ENCODE assay signal across 1 cellular context in the genomic region with DNA sequence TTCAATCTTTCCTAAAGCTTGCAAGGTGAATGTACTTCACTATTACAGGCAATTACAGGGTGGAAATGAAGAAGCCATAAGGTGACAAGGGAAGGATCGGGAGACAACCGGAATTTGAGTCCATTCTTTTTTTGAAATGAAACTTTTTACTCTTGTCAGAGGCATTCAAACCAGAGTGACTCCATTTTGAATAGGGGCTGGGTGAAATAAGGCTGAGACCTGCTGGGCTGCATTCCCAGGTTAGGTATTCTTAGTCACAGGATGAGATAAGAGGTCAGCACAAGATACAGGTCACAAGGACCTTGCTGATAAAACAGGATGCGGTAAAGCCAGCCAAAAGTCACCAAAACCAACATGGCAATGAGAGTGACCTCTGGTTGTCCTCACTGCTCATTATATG.
TF ChIP-seq lines count a peak whose summit lies in the region.

No MANE protein-coding gene starts in this region.

TF ChIP-seq in K562, 482 proteins besides CTCF, POLR2A, EP300 and RAD21 (continued from another document and continues in another):
- no peak for TF ChIP-seq ZNF217 (CRISPR knock-in tag; IDR thresholded peaks at IDR 0.05)
- TF ChIP-seq PTRF (tag; IDR thresholded peaks at IDR 0.05), result peak; percentile 93
- no peak for TF ChIP-seq MYBL2 (IDR thresholded peaks at IDR 0.05; ENCODE audit: low read depth)
- TF ChIP-seq MYBL2 (CRISPR knock-in tag; IDR thresholded peaks at IDR 0.05; ENCODE audit: borderline replicate concordance), result no peak
- TF ChIP-seq, protein P1, sequence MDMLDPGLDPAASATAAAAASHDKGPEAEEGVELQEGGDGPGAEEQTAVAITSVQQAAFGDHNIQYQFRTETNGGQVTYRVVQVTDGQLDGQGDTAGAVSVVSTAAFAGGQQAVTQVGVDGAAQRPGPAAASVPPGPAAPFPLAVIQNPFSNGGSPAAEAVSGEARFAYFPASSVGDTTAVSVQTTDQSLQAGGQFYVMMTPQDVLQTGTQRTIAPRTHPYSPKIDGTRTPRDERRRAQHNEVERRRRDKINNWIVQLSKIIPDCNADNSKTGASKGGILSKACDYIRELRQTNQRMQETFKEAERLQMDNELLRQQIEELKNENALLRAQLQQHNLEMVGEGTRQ (CRISPR knock-in tag; IDR thresholded peaks at IDR 0.05), result no peak
- TF ChIP-seq GATAD2B (IDR thresholded peaks at IDR 0.05; ENCODE audit: borderline replicate concordance), result no peak
- TF ChIP-seq, protein P2, sequence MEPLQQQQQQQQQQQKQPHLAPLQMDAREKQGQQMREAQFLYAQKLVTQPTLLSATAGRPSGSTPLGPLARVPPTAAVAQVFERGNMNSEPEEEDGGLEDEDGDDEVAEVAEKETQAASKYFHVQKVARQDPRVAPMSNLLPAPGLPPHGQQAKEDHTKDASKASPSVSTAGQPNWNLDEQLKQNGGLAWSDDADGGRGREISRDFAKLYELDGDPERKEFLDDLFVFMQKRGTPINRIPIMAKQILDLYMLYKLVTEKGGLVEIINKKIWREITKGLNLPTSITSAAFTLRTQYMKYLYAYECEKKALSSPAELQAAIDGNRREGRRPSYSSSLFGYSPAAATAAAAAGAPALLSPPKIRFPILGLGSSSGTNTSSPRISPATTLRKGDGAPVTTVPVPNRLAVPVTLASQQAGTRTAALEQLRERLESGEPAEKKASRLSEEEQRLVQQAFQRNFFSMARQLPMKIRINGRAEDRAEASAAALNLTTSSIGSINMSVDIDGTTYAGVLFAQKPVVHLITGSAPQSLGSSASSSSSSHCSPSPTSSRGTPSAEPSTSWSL (CRISPR knock-in tag; IDR thresholded peaks at IDR 0.05; ENCODE audit: borderline replicate concordance), result 0 out of 2 replicates have a peak, but pooled peaks have one; percentile 35
- TF ChIP-seq KDM4B (IDR thresholded peaks at IDR 0.05; ENCODE audit: borderline replicate concordance in 2 of 2, low read depth in 1 of 2), result no peak
- TF ChIP-seq, protein P3, sequence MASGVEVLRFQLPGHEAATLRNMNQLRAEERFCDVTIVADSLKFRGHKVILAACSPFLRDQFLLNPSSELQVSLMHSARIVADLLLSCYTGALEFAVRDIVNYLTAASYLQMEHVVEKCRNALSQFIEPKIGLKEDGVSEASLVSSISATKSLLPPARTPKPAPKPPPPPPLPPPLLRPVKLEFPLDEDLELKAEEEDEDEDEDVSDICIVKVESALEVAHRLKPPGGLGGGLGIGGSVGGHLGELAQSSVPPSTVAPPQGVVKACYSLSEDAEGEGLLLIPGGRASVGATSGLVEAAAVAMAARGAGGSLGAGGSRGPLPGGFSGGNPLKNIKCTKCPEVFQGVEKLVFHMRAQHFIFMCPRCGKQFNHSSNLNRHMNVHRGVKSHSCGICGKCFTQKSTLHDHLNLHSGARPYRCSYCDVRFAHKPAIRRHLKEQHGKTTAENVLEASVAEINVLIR (CRISPR knock-in tag; IDR thresholded peaks at IDR 0.05), result peak; percentile 55
- TF ChIP-seq, protein P4, sequence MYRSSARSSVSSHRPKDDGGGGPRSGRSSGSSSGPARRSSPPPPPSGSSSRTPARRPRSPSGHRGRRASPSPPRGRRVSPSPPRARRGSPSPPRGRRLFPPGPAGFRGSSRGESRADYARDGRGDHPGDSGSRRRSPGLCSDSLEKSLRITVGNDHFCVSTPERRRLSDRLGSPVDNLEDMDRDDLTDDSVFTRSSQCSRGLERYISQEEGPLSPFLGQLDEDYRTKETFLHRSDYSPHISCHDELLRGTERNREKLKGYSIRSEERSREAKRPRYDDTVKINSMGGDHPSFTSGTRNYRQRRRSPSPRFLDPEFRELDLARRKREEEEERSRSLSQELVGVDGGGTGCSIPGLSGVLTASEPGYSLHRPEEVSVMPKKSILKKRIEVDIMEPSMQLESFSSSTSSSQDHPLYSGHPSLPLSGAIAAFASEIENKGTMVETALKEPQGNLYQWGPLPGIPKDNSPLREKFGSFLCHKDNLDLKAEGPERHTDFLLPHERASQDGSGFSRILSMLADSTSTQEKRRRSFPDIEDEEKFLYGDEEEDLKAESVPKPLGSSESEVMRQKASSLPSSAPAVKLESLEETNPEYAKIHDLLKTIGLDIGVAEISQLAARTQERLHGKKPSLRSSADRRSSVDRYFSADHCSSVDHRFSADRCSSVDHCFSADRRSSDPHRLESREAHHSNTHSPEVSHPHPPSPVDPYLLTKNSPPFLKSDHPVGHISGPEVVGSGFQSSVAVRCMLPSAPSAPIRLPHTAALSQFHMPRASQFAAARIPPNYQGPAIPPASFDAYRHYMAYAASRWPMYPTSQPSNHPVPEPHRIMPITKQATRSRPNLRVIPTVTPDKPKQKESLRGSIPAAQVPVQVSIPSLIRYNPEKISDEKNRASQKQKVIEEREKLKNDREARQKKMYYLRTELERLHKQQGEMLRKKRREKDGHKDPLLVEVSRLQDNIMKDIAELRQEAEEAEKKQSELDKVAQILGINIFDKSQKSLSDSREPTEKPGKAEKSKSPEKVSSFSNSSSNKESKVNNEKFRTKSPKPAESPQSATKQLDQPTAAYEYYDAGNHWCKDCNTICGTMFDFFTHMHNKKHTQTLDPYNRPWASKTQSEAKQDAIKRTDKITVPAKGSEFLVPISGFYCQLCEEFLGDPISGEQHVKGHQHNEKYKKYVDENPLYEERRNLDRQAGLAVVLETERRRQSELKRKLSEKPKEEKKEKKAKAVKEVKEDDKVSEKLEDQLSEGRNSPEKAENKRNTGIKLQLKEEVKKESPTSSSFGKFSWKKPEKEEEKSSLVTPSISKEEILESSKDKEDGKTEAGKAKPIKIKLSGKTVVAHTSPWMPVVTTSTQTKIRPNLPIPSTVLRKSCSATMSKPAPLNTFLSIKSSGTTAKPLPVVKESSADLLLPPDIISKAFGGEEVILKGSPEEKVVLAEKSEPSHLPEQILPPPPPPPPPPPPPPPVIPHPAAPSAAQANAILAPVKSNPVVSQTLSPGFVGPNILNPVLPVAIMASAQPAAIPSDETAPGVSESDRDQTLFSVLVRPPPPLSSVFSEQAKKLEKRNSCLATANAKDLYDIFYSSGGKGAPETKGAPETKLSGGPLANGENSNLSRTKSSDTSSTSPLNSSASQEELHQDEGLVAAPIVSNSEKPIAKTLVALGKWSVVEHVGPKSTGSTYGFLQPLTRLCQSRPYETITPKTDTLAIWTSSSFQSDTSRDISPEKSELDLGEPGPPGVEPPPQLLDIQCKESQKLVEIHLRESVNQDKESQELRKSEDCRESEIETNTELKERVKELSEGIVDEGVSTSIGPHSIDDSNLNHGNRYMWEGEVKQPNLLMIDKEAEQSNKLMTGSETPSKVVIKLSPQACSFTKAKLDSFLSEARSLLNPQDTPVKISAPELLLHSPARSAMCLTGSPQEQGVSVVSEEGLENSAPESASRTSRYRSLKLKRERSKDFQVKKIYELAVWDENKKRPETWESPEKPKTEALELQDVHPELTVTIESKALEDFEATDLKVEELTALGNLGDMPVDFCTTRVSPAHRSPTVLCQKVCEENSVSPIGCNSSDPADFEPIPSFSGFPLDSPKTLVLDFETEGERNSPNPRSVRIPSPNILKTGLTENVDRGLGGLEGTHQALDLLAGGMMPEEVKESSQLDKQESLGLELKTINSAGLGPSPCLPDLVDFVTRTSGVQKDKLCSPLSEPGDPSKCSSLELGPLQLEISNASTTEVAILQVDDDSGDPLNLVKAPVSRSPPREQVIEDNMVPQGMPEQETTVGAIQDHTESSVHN (IDR thresholded peaks at IDR 0.05; ENCODE audit: borderline replicate concordance in 1 of 2, low read depth in 1 of 2), result no peak
- TF ChIP-seq SMAD4 (CRISPR knock-in tag; conservative IDR thresholded peaks at IDR 0.05), result peak; percentile 93
- TF ChIP-seq ZNF507 (tag; conservative IDR thresholded peaks at IDR 0.05), result no peak; the same call in 1 of the 2 replicates
- no peak for TF ChIP-seq SRSF7 (optimal IDR thresholded peaks at IDR 0.05; ENCODE audit: low read depth, low read length)
- TF ChIP-seq SMAD1 (IDR thresholded peaks at IDR 0.05; ENCODE audit: low read depth, low read length, partially characterized antibody), result no peak
- no peak for TF ChIP-seq RFX5 (IDR thresholded peaks at IDR 0.05; ENCODE audit: low read depth, low read length)
- peak; percentile 29; the same call in 1 of the 2 replicates for TF ChIP-seq NFIX (CRISPR knock-in tag; IDR thresholded peaks at IDR 0.05; ENCODE audit: low read depth)
- TF ChIP-seq JUN (IDR thresholded peaks at IDR 0.05; ENCODE audit: borderline replicate concordance, low read depth, low read length), result no peak
- TF ChIP-seq JUN (CRISPR knock-in tag; IDR thresholded peaks at IDR 0.05; ENCODE audit: borderline replicate concordance), result no peak
- TF ChIP-seq ZNF134 (CRISPR knock-in tag; conservative IDR thresholded peaks at IDR 0.05), result peak; percentile 52; the same call in 1 of the 2 replicates
- TF ChIP-seq ZNF76 (CRISPR knock-in tag; IDR thresholded peaks at IDR 0.05; ENCODE audit: borderline replicate concordance), result peak; percentile 95
- no peak for TF ChIP-seq TCF7L2 (IDR thresholded peaks at IDR 0.05; ENCODE audit: low read depth, low read length)
- TF ChIP-seq ZNF780A (CRISPR knock-in tag; IDR thresholded peaks at IDR 0.05), result 0 out of 2 replicates have a peak, but pooled peaks have one; percentile 62
- TF ChIP-seq TEAD4 (IDR thresholded peaks at IDR 0.05; ENCODE audit: low read length), result 0 out of 2 replicates have a peak, but pooled peaks have one; percentile 34
- TF ChIP-seq TEAD4 (CRISPR knock-in tag; IDR thresholded peaks at IDR 0.05; ENCODE audit: borderline replicate concordance), result no peak
- TF ChIP-seq, protein P5, sequence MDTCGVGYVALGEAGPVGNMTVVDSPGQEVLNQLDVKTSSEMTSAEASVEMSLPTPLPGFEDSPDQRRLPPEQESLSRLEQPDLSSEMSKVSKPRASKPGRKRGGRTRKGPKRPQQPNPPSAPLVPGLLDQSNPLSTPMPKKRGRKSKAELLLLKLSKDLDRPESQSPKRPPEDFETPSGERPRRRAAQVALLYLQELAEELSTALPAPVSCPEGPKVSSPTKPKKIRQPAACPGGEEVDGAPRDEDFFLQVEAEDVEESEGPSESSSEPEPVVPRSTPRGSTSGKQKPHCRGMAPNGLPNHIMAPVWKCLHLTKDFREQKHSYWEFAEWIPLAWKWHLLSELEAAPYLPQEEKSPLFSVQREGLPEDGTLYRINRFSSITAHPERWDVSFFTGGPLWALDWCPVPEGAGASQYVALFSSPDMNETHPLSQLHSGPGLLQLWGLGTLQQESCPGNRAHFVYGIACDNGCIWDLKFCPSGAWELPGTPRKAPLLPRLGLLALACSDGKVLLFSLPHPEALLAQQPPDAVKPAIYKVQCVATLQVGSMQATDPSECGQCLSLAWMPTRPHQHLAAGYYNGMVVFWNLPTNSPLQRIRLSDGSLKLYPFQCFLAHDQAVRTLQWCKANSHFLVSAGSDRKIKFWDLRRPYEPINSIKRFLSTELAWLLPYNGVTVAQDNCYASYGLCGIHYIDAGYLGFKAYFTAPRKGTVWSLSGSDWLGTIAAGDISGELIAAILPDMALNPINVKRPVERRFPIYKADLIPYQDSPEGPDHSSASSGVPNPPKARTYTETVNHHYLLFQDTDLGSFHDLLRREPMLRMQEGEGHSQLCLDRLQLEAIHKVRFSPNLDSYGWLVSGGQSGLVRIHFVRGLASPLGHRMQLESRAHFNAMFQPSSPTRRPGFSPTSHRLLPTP (IDR thresholded peaks at IDR 0.05; ENCODE audit: borderline replicate concordance, extremely low read depth, insufficient read length), result no peak
- TF ChIP-seq, protein P6, sequence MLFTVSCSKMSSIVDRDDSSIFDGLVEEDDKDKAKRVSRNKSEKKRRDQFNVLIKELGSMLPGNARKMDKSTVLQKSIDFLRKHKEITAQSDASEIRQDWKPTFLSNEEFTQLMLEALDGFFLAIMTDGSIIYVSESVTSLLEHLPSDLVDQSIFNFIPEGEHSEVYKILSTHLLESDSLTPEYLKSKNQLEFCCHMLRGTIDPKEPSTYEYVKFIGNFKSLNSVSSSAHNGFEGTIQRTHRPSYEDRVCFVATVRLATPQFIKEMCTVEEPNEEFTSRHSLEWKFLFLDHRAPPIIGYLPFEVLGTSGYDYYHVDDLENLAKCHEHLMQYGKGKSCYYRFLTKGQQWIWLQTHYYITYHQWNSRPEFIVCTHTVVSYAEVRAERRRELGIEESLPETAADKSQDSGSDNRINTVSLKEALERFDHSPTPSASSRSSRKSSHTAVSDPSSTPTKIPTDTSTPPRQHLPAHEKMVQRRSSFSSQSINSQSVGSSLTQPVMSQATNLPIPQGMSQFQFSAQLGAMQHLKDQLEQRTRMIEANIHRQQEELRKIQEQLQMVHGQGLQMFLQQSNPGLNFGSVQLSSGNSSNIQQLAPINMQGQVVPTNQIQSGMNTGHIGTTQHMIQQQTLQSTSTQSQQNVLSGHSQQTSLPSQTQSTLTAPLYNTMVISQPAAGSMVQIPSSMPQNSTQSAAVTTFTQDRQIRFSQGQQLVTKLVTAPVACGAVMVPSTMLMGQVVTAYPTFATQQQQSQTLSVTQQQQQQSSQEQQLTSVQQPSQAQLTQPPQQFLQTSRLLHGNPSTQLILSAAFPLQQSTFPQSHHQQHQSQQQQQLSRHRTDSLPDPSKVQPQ (CRISPR knock-in tag; IDR thresholded peaks at IDR 0.05; ENCODE audit: borderline replicate concordance), result no peak
- TF ChIP-seq XRCC3 (IDR thresholded peaks at IDR 0.05), result no peak
- peak; percentile 67 for TF ChIP-seq ARID1B (IDR thresholded peaks at IDR 0.05)
- TF ChIP-seq, protein P7, sequence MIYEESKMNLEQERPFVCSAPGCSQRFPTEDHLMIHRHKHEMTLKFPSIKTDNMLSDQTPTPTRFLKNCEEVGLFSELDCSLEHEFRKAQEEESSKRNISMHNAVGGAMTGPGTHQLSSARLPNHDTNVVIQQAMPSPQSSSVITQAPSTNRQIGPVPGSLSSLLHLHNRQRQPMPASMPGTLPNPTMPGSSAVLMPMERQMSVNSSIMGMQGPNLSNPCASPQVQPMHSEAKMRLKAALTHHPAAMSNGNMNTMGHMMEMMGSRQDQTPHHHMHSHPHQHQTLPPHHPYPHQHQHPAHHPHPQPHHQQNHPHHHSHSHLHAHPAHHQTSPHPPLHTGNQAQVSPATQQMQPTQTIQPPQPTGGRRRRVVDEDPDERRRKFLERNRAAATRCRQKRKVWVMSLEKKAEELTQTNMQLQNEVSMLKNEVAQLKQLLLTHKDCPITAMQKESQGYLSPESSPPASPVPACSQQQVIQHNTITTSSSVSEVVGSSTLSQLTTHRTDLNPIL (CRISPR knock-in tag; IDR thresholded peaks at IDR 0.05), result no peak
- TF ChIP-seq ZNF239 (CRISPR knock-in tag; IDR thresholded peaks at IDR 0.05), result peak; percentile 82
- TF ChIP-seq HNRNPK (IDR thresholded peaks at IDR 0.05; ENCODE audit: low read depth, low read length, poor library complexity, severe bottlenecking), result no peak
- TF ChIP-seq CREM (IDR thresholded peaks at IDR 0.05; ENCODE audit: low read depth), result 0 out of 2 replicates have a peak, but pooled peaks have one; percentile 21
